Comparison of ENCODE assay signal across 1 cellular context in genomic region chr2:17580319-17580715, GRCh38.
TF ChIP-seq lines count a peak whose summit lies in the region.

No MANE protein-coding gene starts in this region.

TF ChIP-seq in HepG2, 621 proteins besides CTCF, POLR2A, EP300 and RAD21 (continued from another document):
- TF ChIP-seq DZIP1 (CRISPR knock-in tag; IDR thresholded peaks at IDR 0.05): no peak
- TF ChIP-seq ZMAT5 (CRISPR knock-in tag; IDR thresholded peaks at IDR 0.05; ENCODE audit: borderline replicate concordance, low read depth): no peak
- no peak for TF ChIP-seq ETV6 (CRISPR knock-in tag; conservative IDR thresholded peaks at IDR 0.05)
- TF ChIP-seq FOSL2 (CRISPR knock-in tag; IDR thresholded peaks at IDR 0.05): no peak
- TF ChIP-seq ZNF18 (CRISPR knock-in tag; IDR thresholded peaks at IDR 0.05; ENCODE audit: insufficient replicate concordance): no peak
- no peak for TF ChIP-seq RFX3 (CRISPR knock-in tag; IDR thresholded peaks at IDR 0.05)
- TF ChIP-seq ZNF562 (CRISPR knock-in tag; IDR thresholded peaks at IDR 0.05; ENCODE audit: borderline replicate concordance): no peak
- TF ChIP-seq ZNF362 (CRISPR knock-in tag; IDR thresholded peaks at IDR 0.05; ENCODE audit: borderline replicate concordance): no peak
- TF ChIP-seq ZNF839 (CRISPR knock-in tag; IDR thresholded peaks at IDR 0.05; ENCODE audit: borderline replicate concordance): no peak
- TF ChIP-seq CENPT (CRISPR knock-in tag; IDR thresholded peaks at IDR 0.05; ENCODE audit: low read depth): no peak
- TF ChIP-seq ZNF180 (CRISPR knock-in tag; IDR thresholded peaks at IDR 0.05; ENCODE audit: borderline replicate concordance, low read depth): no peak
- no peak for TF ChIP-seq NCOA2 (CRISPR knock-in tag; IDR thresholded peaks at IDR 0.05)
- TF ChIP-seq DRAP1 (CRISPR knock-in tag; IDR thresholded peaks at IDR 0.05): no peak
- TF ChIP-seq RFXANK (CRISPR knock-in tag; IDR thresholded peaks at IDR 0.05): no peak
- no peak for TF ChIP-seq ZBTB14 (CRISPR knock-in tag; IDR thresholded peaks at IDR 0.05)
- TF ChIP-seq DMAP1 (CRISPR knock-in tag; IDR thresholded peaks at IDR 0.05): no peak
- no peak for TF ChIP-seq FOXP1 (IDR thresholded peaks at IDR 0.05)
- no peak for TF ChIP-seq FOXP1 (CRISPR knock-in tag; IDR thresholded peaks at IDR 0.05)
- no peak for TF ChIP-seq RNF2 (conservative IDR thresholded peaks at IDR 0.05; ENCODE audit: low read depth)
